In genomic region chr2:15449542-15450236, GRCh38 we compare ENCODE assay signal across 17 cellular contexts.
DNase-seq lines count a peak whose midpoint lies in the region; ATAC-seq, FAIRE-seq and TF ChIP-seq lines count a peak whose summit lies in the region.
"Had no signal": no experiment of that assay in that cellular context is flagged by ENCODE, and none has a peak within 500 bp of the region (broad histone marks: within the 10 kb centered on the region; RNA-seq: fewer than 3 reads in every experiment).

No MANE protein-coding gene starts in this region.

- H3K79me2 ChIP-seq in mesendoderm (ENCODE audit: control insufficient read depth, insufficient read depth, low read length), result no peaks in the 10 kb centered on the region

- FAIRE-seq in GM12891 (lab: Jason Lieb, UNC), result no peak
- FAIRE-seq: H1 had no signal

- no peaks in the 10 kb centered on the region for H3K27me3 ChIP-seq in BLaER1
- H3K27me3 ChIP-seq in mesendoderm (ENCODE audit: insufficient read depth, low read length, poor library complexity), result no peaks in the 10 kb centered on the region
- no peaks in the 10 kb centered on the region for H3K27me3 ChIP-seq in ovary
- H3K27me3 ChIP-seq: sigmoid colon had no signal

- TF ChIP-seq CTCF in WTC11 (IDR thresholded peaks at IDR 0.05) (no peak), ovary (IDR thresholded peaks at IDR 0.05) (no peak)

- no peak overlapping the region for H3K56ac ChIP-seq in mesendoderm (ENCODE audit: low read length)

- intact Hi-C loops in ovary (cut with DNase I), result no loop called here

- no peak overlapping the region for H3K27ac Mint-ChIP-seq in WTC11
- H3K27ac Mint-ChIP-seq in memory B cell, result peak overlapping the region; percentile 72
- H3K27ac Mint-ChIP-seq: activated CD4-positive, alpha-beta memory T cell treated with anti-CD3 and anti-CD28 coated beads for 36 hours; nephron progenitor cell; stimulated activated effector memory CD8-positive, alpha-beta T cell treated with anti-CD3 and anti-CD28 coated beads, Interleukin-12 subunit alpha, Interleukin-12 subunit beta, amount 100 ng/mL, for 72 hours had no signal

- no peaks in the 10 kb centered on the region for H3K9me3 ChIP-seq in BLaER1
- H3K9me3 ChIP-seq in ovary, result no peaks in the 10 kb centered on the region
- H3K9me3 ChIP-seq: sigmoid colon had no signal

- POLR2A ChIA-PET in WTC11 (lab: Charles Lee), result no interaction called here

- H3K4me1 Mint-ChIP-seq in WTC11 (peaks cover 14% of the 10 kb centered on the region), memory B cell (no peaks in the 10 kb centered on the region)
- H3K4me1 Mint-ChIP-seq: stimulated activated effector memory CD8-positive, alpha-beta T cell treated with anti-CD3 and anti-CD28 coated beads, Interleukin-12 subunit alpha, Interleukin-12 subunit beta, amount 100 ng/mL, for 72 hours had no signal

- CTCF ChIA-PET in WTC11 (lab: Charles Lee), result no interaction called here

- H3K4me2 ChIP-seq in BLaER1, result peak overlapping the region; percentile 45
- H3K4me2 ChIP-seq in mesendoderm (ENCODE audit: low read length), result no peak overlapping the region

- no peak overlapping the region for H3K18ac ChIP-seq in mesendoderm (ENCODE audit: low read length)

- H3K4ac ChIP-seq in mesendoderm (ENCODE audit: low read depth, low read length), result no peak overlapping the region

- H2BK15ac ChIP-seq in mesendoderm (replicated peaks; ENCODE audit: low read depth), result no peak overlapping the region

- peaks cover 18% of the 10 kb centered on the region for H3K9me3 Mint-ChIP-seq in WTC11
- peaks cover 5% of the 10 kb centered on the region for H3K9me3 Mint-ChIP-seq in memory B cell

- H3K36me3 Mint-ChIP-seq in WTC11, result peaks cover 15% of the 10 kb centered on the region
- peaks cover 29% of the 10 kb centered on the region for H3K36me3 Mint-ChIP-seq in memory B cell

- H3K27me3 Mint-ChIP-seq in WTC11 (ENCODE audit: low read depth) (no peaks in the 10 kb centered on the region), memory B cell (no peaks in the 10 kb centered on the region)
- H3K27me3 Mint-ChIP-seq: activated CD4-positive, alpha-beta memory T cell treated with anti-CD3 and anti-CD28 coated beads for 36 hours had no signal

- no peak overlapping the region for H3K4me3 ChIP-seq in BLaER1
- no peak overlapping the region for H3K4me3 ChIP-seq in mesendoderm (ENCODE audit: low read length)
- no peak overlapping the region for H3K4me3 ChIP-seq in ovary
- H3K4me3 ChIP-seq: sigmoid colon had no signal

- H3K4me1 ChIP-seq in BLaER1 (peaks cover 11% of the 10 kb centered on the region), mesendoderm (ENCODE audit: control insufficient read depth, low read depth, low read length) (no peaks in the 10 kb centered on the region), ovary (ENCODE audit: insufficient read depth) (no peaks in the 10 kb centered on the region)

- no CpG with 5 or more reads among the region's 2 CpGs for WGBS in mesendoderm (ENCODE audit: extremely low coverage, insufficient coverage, low lambda C conversion rate)
- WGBS in ovary, 3 donors, result 73 to 79% (median 77%) methylated on average over 2 of the region's 2 CpGs

- H3K79me1 ChIP-seq in mesendoderm (ENCODE audit: low read length), result no peaks in the 10 kb centered on the region

- ATAC-seq in WTC11, result peak; percentile 72
- no peak for ATAC-seq in memory B cell (ENCODE audit: low read depth)
- ATAC-seq: stimulated activated effector memory CD8-positive, alpha-beta T cell treated with anti-CD3 and anti-CD28 coated beads, Interleukin-12 subunit alpha, Interleukin-12 subunit beta, amount 100 ng/mL, for 72 hours had no signal

- H3K9ac ChIP-seq in BLaER1, result no peak overlapping the region
- no peak overlapping the region for H3K9ac ChIP-seq in mesendoderm (ENCODE audit: low read length)

- H3K23ac ChIP-seq in mesendoderm (ENCODE audit: low read length), result no peak overlapping the region

- H3K4me3 Mint-ChIP-seq in WTC11, result no peak overlapping the region
- no peak overlapping the region for H3K4me3 Mint-ChIP-seq in memory B cell
- H3K4me3 Mint-ChIP-seq: activated CD4-positive, alpha-beta memory T cell treated with anti-CD3 and anti-CD28 coated beads for 36 hours; nephron progenitor cell; stimulated activated effector memory CD8-positive, alpha-beta T cell treated with anti-CD3 and anti-CD28 coated beads, Interleukin-12 subunit alpha, Interleukin-12 subunit beta, amount 100 ng/mL, for 72 hours had no signal

- TF ChIP-seq EP300 in ovary (IDR thresholded peaks at IDR 0.05), result no peak

- no peaks in the 10 kb centered on the region for H4K20me1 ChIP-seq in BLaER1

- H3K27ac ChIP-seq in BLaER1 (no peak overlapping the region), mesendoderm (ENCODE audit: low read depth, low read length) (no peak overlapping the region), ovary (no peak overlapping the region)

- peak; percentile 82 for DNase-seq in MV-4-11 (lab: John Stamatoyannopoulos, UW)
- no peak for DNase-seq in WTC11 (ENCODE audit: low spot score)
- no peak for DNase-seq in memory B cell (ENCODE audit: low spot score in 2 of 2)
- DNase-seq in GM12891 (ENCODE audit: insufficient read length, low spot score), result no peak
- DNase-seq in mesendoderm, result no peak
- DNase-seq in activated CD4-positive, alpha-beta T cell treated with anti-CD3 and anti-CD28 coated beads for 4 hours, result no peak
- DNase-seq in ovary, result no peak
- DNase-seq: ACHN; activated CD4-positive, alpha-beta memory T cell treated with anti-CD3 and anti-CD28 coated beads for 36 hours; amygdala; NCI-H1436 treated with DMSO at 0.1 percent for 48 hours; nephron progenitor cell; sigmoid colon; T1000 had no signal

- H2BK120ac ChIP-seq in mesendoderm (ENCODE audit: low read depth, low read length), result no peak overlapping the region

- TF ChIP-seq POLR2A in GM12891 (IDR thresholded peaks at IDR 0.05; ENCODE audit: low read depth, low read length) (no peak), ovary (IDR thresholded peaks at IDR 0.05) (no peak)

- H4K5ac ChIP-seq in mesendoderm (ENCODE audit: low read length), result no peak overlapping the region

- no peak overlapping the region for H2AK5ac ChIP-seq in mesendoderm (ENCODE audit: low read length)

- no peak overlapping the region for H2BK5ac ChIP-seq in mesendoderm (ENCODE audit: low read length)

- H3K36me3 ChIP-seq in BLaER1, result peaks cover 25% of the 10 kb centered on the region
- no peaks in the 10 kb centered on the region for H3K36me3 ChIP-seq in mesendoderm (ENCODE audit: control insufficient read depth, insufficient read depth, low read length)
- no peaks in the 10 kb centered on the region for H3K36me3 ChIP-seq in ovary

- H4K8ac ChIP-seq in mesendoderm (ENCODE audit: low read depth, low read length), result no peak overlapping the region

TF ChIP-seq in WTC11, 78 proteins besides CTCF, POLR2A, EP300 and RAD21 (continues in another document):
- TF ChIP-seq ZNF138 (CRISPR knock-in tag; conservative IDR thresholded peaks at IDR 0.05) (no peak), ZBTB43 (CRISPR knock-in tag; IDR thresholded peaks at IDR 0.05) (no peak), ATF2 (CRISPR knock-in tag; IDR thresholded peaks at IDR 0.05; ENCODE audit: borderline replicate concordance, low read depth) (no peak), NFATC4 (CRISPR knock-in tag; IDR thresholded peaks at IDR 0.05) (no peak), HMGA2 (CRISPR knock-in tag; IDR thresholded peaks at IDR 0.05) (no peak)

TF ChIP-seq in GM12891, 5 proteins besides CTCF, POLR2A, EP300 and RAD21:
- no peak for TF ChIP-seq TAF1 (IDR thresholded peaks at IDR 0.05; ENCODE audit: low read depth, low read length)
- TF ChIP-seq POLR2AphosphoS5 (IDR thresholded peaks at IDR 0.05; ENCODE audit: low read depth, low read length), result no peak
- no peak for TF ChIP-seq POU2F2 (IDR thresholded peaks at IDR 0.05; ENCODE audit: low read depth, low read length)
- no peak for TF ChIP-seq PAX5 (IDR thresholded peaks at IDR 0.05; ENCODE audit: insufficient read depth, low read length, severe bottlenecking)
- no peak for TF ChIP-seq SPI1 (IDR thresholded peaks at IDR 0.05; ENCODE audit: low read depth, low read length)
